8 cellular contexts compared by ENCODE assay signal in the genomic region with DNA sequence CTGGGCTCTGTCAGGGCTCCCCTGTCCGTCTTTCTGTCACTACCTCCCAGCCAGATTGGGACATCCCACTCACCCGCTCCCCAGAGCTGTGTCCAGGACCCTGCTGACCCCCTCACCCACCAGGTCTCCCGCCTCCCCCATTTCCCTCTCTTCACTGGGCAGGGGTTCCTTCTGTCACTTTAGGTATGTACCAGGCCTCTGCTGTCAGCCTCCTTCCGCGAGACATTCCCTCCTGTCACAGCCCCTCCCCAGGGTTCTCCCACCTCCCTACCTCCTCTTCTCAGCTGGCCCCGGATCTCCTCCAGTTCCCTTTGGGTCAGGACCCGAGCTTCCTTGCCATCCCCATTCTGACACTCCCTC. TPM values are rescaled to one million over a fixed set of nuclear protein-coding genes. Genes with fewer than 3 reads are reported as not detected.
DNase-seq lines count a peak whose midpoint lies in the region; ATAC-seq and TF ChIP-seq lines count a peak whose summit lies in the region.

No MANE protein-coding gene starts in this region.

- TF ChIP-seq EP300 in tibial nerve (IDR thresholded peaks at IDR 0.05), result no peak

- no peaks in the 10 kb centered on the region for H3K27me3 ChIP-seq in right lobe of liver
- H3K27me3 ChIP-seq in tibial nerve, result no peaks in the 10 kb centered on the region

- peak overlapping the region; percentile 71 to 91 (median 80) for H3K4me3 ChIP-seq in right lobe of liver
- H3K4me3 ChIP-seq in tibial nerve, result peak overlapping the region; percentile 63 to 91 (median 84)

- H3K4me1 Mint-ChIP-seq in activated T-cell treated with anti-CD3 and anti-CD28 coated beads, Interleukin-2, amount 50 U/mL, for 4 hours (ENCODE audit: low read depth), result peaks cover 35% of the 10 kb centered on the region

- peaks cover 6% of the 10 kb centered on the region for H3K27me3 Mint-ChIP-seq in activated T-cell treated with anti-CD3 and anti-CD28 coated beads, Interleukin-2, amount 50 U/mL, for 4 hours (ENCODE audit: low read depth)

- WGBS in right lobe of liver (ENCODE audit: insufficient coverage, low coverage, low lambda C conversion rate, missing lambda C conversion rate), result 2% methylated on average over 7 of the region's 7 CpGs
- 0% methylated on average over 7 of the region's 7 CpGs for WGBS in tibial nerve, 2 donors

- intact Hi-C loops in right lobe of liver (cut with DNase I), result no loop called here

- H3K9me3 Mint-ChIP-seq in activated T-cell treated with anti-CD3 and anti-CD28 coated beads, Interleukin-2, amount 50 U/mL, for 4 hours, result no peaks in the 10 kb centered on the region

- no peak for ATAC-seq in activated T-cell treated with anti-CD3 and anti-CD28 coated beads, Interleukin-2, amount 50 U/mL, for 4 hours
- no peak for ATAC-seq in right lobe of liver

- DNase-seq in activated T-cell treated with anti-CD3 and anti-CD28 coated beads, Interleukin-2, amount 50 U/mL, for 4 hours, result no peak
- DNase-seq in activated T-cell treated with anti-CD3 and anti-CD28 coated beads for 4 hours, result no peak
- DNase-seq in astrocyte of the hippocampus (ENCODE audit: low read depth, low spot score), result peak; percentile 44
- no peak for DNase-seq in right lobe of liver
- no peak for DNase-seq in tibial nerve (ENCODE audit: low spot score in 2 of 2)
- no peak for DNase-seq in NOMO-1 (lab: John Stamatoyannopoulos, UW; ENCODE audit: unreplicated experiment in 2 of 2)
- no peak for DNase-seq in stimulated activated CD4-positive, alpha-beta T cell treated with anti-CD3 and anti-CD28 coated beads, Interleukin-4, amount 100 ng/mL, for 1 hour
- DNase-seq in stimulated activated CD4-positive, alpha-beta T cell treated with anti-CD3 and anti-CD28 coated beads, Interleukin-4, amount 100 ng/mL, for 4 hours, result no peak

- no peak for TF ChIP-seq CTCF in right lobe of liver (IDR thresholded peaks at IDR 0.05)
- TF ChIP-seq CTCF in tibial nerve (IDR thresholded peaks at IDR 0.05), result no peak

- H3K9me3 ChIP-seq in right lobe of liver, result no peaks in the 10 kb centered on the region
- H3K9me3 ChIP-seq in tibial nerve, result no peaks in the 10 kb centered on the region

- peak overlapping the region; percentile 98 for H3K4me3 Mint-ChIP-seq in activated T-cell treated with anti-CD3 and anti-CD28 coated beads, Interleukin-2, amount 50 U/mL, for 4 hours

- H3K4me1 ChIP-seq in right lobe of liver (peaks cover 0 to 33% (median 12%) of the 10 kb centered on the region in 4 donors), tibial nerve (peaks cover 0 to 32% (median 21%) of the 10 kb centered on the region in 4 donors)

- H3K36me3 ChIP-seq in right lobe of liver (peaks cover 0 to 22% (median 11%) of the 10 kb centered on the region in 4 donors), tibial nerve (peaks cover 0 to 34% (median 7%) of the 10 kb centered on the region in 3 donors)

- no peak for TF ChIP-seq POLR2A in right lobe of liver (IDR thresholded peaks at IDR 0.05)
- no peak for TF ChIP-seq POLR2A in tibial nerve (IDR thresholded peaks at IDR 0.05)

- H3K27ac ChIP-seq in right lobe of liver (peak overlapping the region; percentile 2 to 79 (median 57)), tibial nerve (peak overlapping the region; percentile 47 to 93 (median 85))

- peaks cover 27% of the 10 kb centered on the region for H3K36me3 Mint-ChIP-seq in activated T-cell treated with anti-CD3 and anti-CD28 coated beads, Interleukin-2, amount 50 U/mL, for 4 hours (ENCODE audit: insufficient read depth)

RNA-seq across cellular contexts. Expression of gene POLR1E, which starts 0.5 kb away (rescaled TPM):
- 10 to 100 TPM; 82.4 to 92.2 (median 85.2) TPM for total RNA-seq in activated T-cell treated with anti-CD3 and anti-CD28 coated beads, Interleukin-2, amount 50 U/mL, for 4 hours
- total RNA-seq in right lobe of liver, result 10 to 100 TPM; 11.7 to 18.1 (median 14.4) TPM
- total RNA-seq in tibial nerve, result 10 to 100 TPM; 14.1 to 22.1 (median 16.4) TPM

RNA-seq across cellular contexts. Expression of gene ZBTB5, which starts 21.0 kb away (rescaled TPM):
- total RNA-seq in activated T-cell treated with anti-CD3 and anti-CD28 coated beads, Interleukin-2, amount 50 U/mL, for 4 hours, result 1 to 10 TPM; 3.9 to 5.2 (median 5.2) TPM
- total RNA-seq in right lobe of liver (1 to 10 TPM; 4.3 to 6.6 (median 5.5) TPM), tibial nerve (10 to 100 TPM in 3 of 4 donors, 1 to 10 TPM in 1; 9.6 to 15.1 (median 13.5) TPM)
